ENCODE assay signal across 9 cellular contexts in the genomic region with DNA sequence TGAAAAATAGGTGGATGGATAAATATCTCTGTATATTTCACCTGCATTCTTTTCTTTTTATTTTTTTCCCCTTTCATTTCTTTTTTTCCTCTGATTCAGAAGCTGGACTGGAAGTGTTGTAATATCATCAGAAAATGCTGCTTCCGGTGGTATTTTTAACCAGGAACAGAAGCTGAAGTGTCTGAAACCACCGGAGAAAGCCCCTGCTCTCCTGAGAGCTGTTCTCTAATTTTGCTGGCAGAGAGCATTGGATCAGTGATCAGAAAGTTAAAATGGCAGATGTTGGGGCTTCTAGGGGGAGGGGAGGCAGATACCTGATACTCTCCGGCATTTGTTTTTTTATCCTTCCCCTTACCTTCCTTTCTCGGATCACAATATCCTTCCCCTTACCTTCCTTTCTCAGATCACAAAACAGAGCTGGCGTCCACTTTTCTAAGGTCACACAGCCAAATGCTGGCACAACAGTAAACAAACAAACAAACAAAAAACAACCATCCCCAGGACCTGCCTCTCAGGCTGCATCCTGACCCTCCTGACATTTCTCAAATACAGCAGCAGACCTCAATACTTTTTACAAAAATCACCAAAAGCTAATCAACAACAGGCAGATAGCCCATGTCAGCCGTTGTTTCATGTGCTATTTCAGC.
A peak's percentile ranks its signal among the peaks of the same experiment; 100 is the strongest.
DNase-seq lines count a peak whose midpoint lies in the region; ATAC-seq, FAIRE-seq and TF ChIP-seq lines count a peak whose summit lies in the region.
"Had no signal": no experiment of that assay in that cellular context is flagged by ENCODE, and none has a peak within 500 bp of the region (broad histone marks: within the 10 kb centered on the region; RNA-seq: fewer than 3 reads in every experiment).

No MANE protein-coding gene starts in this region.

- no peak for TF ChIP-seq CTCF in WERI-Rb-1 (IDR thresholded peaks at IDR 0.05; ENCODE audit: low read depth, low read length)
- no peak for TF ChIP-seq CTCF in right atrium auricular region (IDR thresholded peaks at IDR 0.05)

- H3K4me1 Mint-ChIP-seq in IgD-negative memory B cell, result peaks cover 46 to 67% (median 60%) of the 10 kb centered on the region in 3 donors

- peak overlapping the region; percentile 36 to 89 (median 70) for H3K4me3 Mint-ChIP-seq in IgD-negative memory B cell

- no peaks in the 10 kb centered on the region for H3K36me3 Mint-ChIP-seq in IgD-negative memory B cell

- H3K4me3 ChIP-seq in WERI-Rb-1 (ENCODE audit: low read depth, low read length) (peak overlapping the region; percentile 45), right atrium auricular region (no peak overlapping the region)

- peaks cover 0 to 45% of the 10 kb centered on the region in 2 donors for H3K4me1 ChIP-seq in right atrium auricular region

- peaks cover 1% of the 10 kb centered on the region for H3K27me3 Mint-ChIP-seq in IgD-negative memory B cell

- H3K27me3 ChIP-seq in WERI-Rb-1 (ENCODE audit: insufficient read depth, low read depth, severe bottlenecking) (no peaks in the 10 kb centered on the region), right atrium auricular region (no peaks in the 10 kb centered on the region)

- H3K27ac Mint-ChIP-seq in IgD-negative memory B cell, result peak overlapping the region; percentile 81 to 96 (median 95)

- TF ChIP-seq POLR2A in GM12892 (IDR thresholded peaks at IDR 0.05; ENCODE audit: low read depth, low read length), result no peak

- peak; percentile 70 for ATAC-seq in stimulated activated naive CD8-positive, alpha-beta T cell treated with anti-CD3 and anti-CD28 coated beads, Interleukin-15, Interleukin-2, amounts not matched to agents 100 U/mL and 50 U/mL, for 24 hours
- ATAC-seq in GM19328 (IDR thresholded peaks at IDR 0.05; ENCODE audit: unreplicated experiment), result no peak

- H3K36me3 ChIP-seq in WERI-Rb-1 (no peaks in the 10 kb centered on the region), right atrium auricular region (no peaks in the 10 kb centered on the region)

- peaks cover 0 to 3% (median 0%) of the 10 kb centered on the region in 3 donors for H3K9me3 Mint-ChIP-seq in IgD-negative memory B cell

- H3K27ac ChIP-seq in WERI-Rb-1 (peak overlapping the region; percentile 91), right atrium auricular region (peak overlapping the region; percentile 52 to 76)

- DNase-seq in GM12892 (ENCODE audit: insufficient read length) (no peak), WERI-Rb-1 (peak; percentile 54), right atrium auricular region (ENCODE audit: low spot score) (no peak), NCI-H1436 (lab: John Stamatoyannopoulos, UW) (no peak), AG08396 (ENCODE audit: low spot score) (no peak)
- peak; percentile 28 for DNase-seq in stimulated activated naive CD8-positive, alpha-beta T cell treated with anti-CD3 and anti-CD28 coated beads, Interleukin-15, Interleukin-2, amounts not matched to agents 100 U/mL and 50 U/mL, for 24 hours

- peak; percentile 76 for FAIRE-seq in GM12892 (lab: Jason Lieb, UNC)
- FAIRE-seq: TTC549 had no signal

- H3K9me3 ChIP-seq in WERI-Rb-1 (ENCODE audit: severe bottlenecking), result no peaks in the 10 kb centered on the region
- no peaks in the 10 kb centered on the region for H3K9me3 ChIP-seq in right atrium auricular region

Comparison
In these comparisons a context has a peak if more than half of its experiments do, and no peak if none do; other contexts are left out.
1. DNase-seq: peak in WERI-Rb-1 (single experiment) and stimulated activated naive CD8-positive, alpha-beta T cell treated with anti-CD3 and anti-CD28 coated beads, Interleukin-15, Interleukin-2, amounts not matched to agents 100 U/mL and 50 U/mL, for 24 hours (single experiment); none in GM12892 (single experiment), right atrium auricular region (single experiment), NCI-H1436 (single experiment) and AG08396 (single experiment).